Comparison of ENCODE assay signal across 1 cellular context in the genomic region with DNA sequence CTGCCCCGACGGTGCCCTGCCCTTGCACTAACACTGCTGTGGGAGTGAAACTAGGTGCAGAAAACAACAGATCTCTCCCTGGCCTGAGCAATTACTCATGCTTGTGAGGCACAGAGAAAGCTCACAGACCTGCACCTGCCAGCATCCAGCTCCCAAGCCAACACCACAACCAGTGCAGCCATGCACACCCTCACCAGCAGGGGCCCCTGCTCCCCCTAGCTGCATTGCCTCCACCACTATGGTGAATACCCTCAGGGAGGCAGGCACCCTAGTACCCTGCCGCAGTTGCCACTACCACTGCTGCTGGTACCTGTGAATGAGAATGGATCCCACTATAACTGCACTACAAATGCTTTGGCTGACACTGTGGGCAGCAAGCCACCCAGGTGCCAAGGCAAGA.
TF ChIP-seq lines count a peak whose summit lies in the region.

No MANE protein-coding gene starts in this region.

TF ChIP-seq in K562, 482 proteins besides CTCF, POLR2A, EP300 and RAD21:
- TF ChIP-seq SIRT6 (IDR thresholded peaks at IDR 0.05; ENCODE audit: low read depth, low read length) = no peak
- no peak for TF ChIP-seq HDAC3 (IDR thresholded peaks at IDR 0.05; ENCODE audit: borderline replicate concordance, partially characterized antibody)
- no peak for TF ChIP-seq FOSL1 (tag; conservative IDR thresholded peaks at IDR 0.05)
- TF ChIP-seq MCM7 (IDR thresholded peaks at IDR 0.05) = no peak
- TF ChIP-seq, protein P1, sequence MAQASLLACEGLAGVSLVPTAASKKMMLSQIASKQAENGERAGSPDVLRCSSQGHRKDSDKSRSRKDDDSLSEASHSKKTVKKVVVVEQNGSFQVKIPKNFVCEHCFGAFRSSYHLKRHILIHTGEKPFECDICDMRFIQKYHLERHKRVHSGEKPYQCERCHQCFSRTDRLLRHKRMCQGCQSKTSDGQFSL (CRISPR knock-in tag; IDR thresholded peaks at IDR 0.05) = no peak
- TF ChIP-seq, protein P1 (tag; IDR thresholded peaks at IDR 0.05) = no peak
- TF ChIP-seq, protein P2, sequence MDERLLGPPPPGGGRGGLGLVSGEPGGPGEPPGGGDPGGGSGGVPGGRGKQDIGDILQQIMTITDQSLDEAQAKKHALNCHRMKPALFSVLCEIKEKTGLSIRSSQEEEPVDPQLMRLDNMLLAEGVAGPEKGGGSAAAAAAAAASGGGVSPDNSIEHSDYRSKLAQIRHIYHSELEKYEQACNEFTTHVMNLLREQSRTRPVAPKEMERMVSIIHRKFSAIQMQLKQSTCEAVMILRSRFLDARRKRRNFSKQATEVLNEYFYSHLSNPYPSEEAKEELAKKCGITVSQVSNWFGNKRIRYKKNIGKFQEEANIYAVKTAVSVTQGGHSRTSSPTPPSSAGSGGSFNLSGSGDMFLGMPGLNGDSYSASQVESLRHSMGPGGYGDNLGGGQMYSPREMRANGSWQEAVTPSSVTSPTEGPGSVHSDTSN (CRISPR knock-in tag; IDR thresholded peaks at IDR 0.05; ENCODE audit: low read depth) = no peak
- TF ChIP-seq, protein P2 (tag; conservative IDR thresholded peaks at IDR 0.05; ENCODE audit: low read depth) = no peak
- TF ChIP-seq CCNT2 (IDR thresholded peaks at IDR 0.05; ENCODE audit: borderline replicate concordance, extremely low read depth, insufficient read length, low read depth, low read length) = no peak
